Comparison of ENCODE assay signal across 14 cellular contexts in genomic region chr13:100209857-100210580, GRCh38.
DNase-seq lines count a peak whose midpoint lies in the region; ATAC-seq, FAIRE-seq and TF ChIP-seq lines count a peak whose summit lies in the region.
"Had no signal": no experiment of that assay in that cellular context is flagged by ENCODE, and none has a peak within 500 bp of the region (broad histone marks: within the 10 kb centered on the region; RNA-seq: fewer than 3 reads in every experiment).

No MANE protein-coding gene starts in this region.

- no peak for TF ChIP-seq POLR2A in adrenal gland (IDR thresholded peaks at IDR 0.05)
- no peak for TF ChIP-seq POLR2A in upper lobe of left lung (IDR thresholded peaks at IDR 0.05)
- no peak for TF ChIP-seq POLR2A in HepG2 (IDR thresholded peaks at IDR 0.05; ENCODE audit: insufficient read depth in 1 of 2, low read depth in 2 of 2, low read length in 2 of 2)

- H3K27ac ChIP-seq in brain microvascular endothelial cell (peak overlapping the region; percentile 90), keratinocyte (ENCODE audit: control insufficient read depth, insufficient read depth, low read length) (peak overlapping the region; percentile 57), adrenal gland (peak overlapping the region in 1 of 5 donors; percentile 9), upper lobe of left lung (no peak overlapping the region), HepG2 (ENCODE audit: extremely low read length, insufficient read depth, low read length) (no peak overlapping the region)

- H3K9ac ChIP-seq in keratinocyte (ENCODE audit: control insufficient read depth, extremely low read depth, insufficient read depth, low read length) (no peak overlapping the region), HepG2 (ENCODE audit: insufficient read depth, low read depth, low read length) (no peak overlapping the region)

- FAIRE-seq in keratinocyte (lab: Jason Lieb, UNC): no peak
- FAIRE-seq in HepG2 (lab: Jason Lieb, UNC): no peak

- H3K36me3 ChIP-seq in brain microvascular endothelial cell (replicated peaks): no peaks in the 10 kb centered on the region
- no peaks in the 10 kb centered on the region for H3K36me3 ChIP-seq in keratinocyte (ENCODE audit: control insufficient read depth in 2 of 2, extremely low read depth in 1 of 2, insufficient read depth in 2 of 2, low read length in 2 of 2)
- peaks cover 0 to 4% of the 10 kb centered on the region in 2 donors for H3K36me3 ChIP-seq in adrenal gland (replicated peaks in 1 of 2)
- H3K36me3 ChIP-seq in upper lobe of left lung: peaks cover 0 to 13% (median 2%) of the 10 kb centered on the region in 4 donors
- H3K36me3 ChIP-seq in HepG2 (replicated peaks in 1 of 2; ENCODE audit: control insufficient read depth in 1 of 2, insufficient read depth in 2 of 2, low read length in 2 of 2): peaks cover 2 to 3% of the 10 kb centered on the region in 2 experiments; a peak in 3 of 5 replicates

- H3K4me3 ChIP-seq in brain microvascular endothelial cell (ENCODE audit: low read depth, low read length): no peak overlapping the region
- H3K4me3 ChIP-seq in keratinocyte (ENCODE audit: control insufficient read depth in 2 of 3, extremely low read depth in 1 of 3, insufficient read depth in 2 of 3, low read depth in 1 of 3, low read length in 3 of 3): no peak overlapping the region
- H3K4me3 ChIP-seq in adrenal gland: no peak overlapping the region
- H3K4me3 ChIP-seq in upper lobe of left lung: no peak overlapping the region
- H3K4me3 ChIP-seq in HepG2 (replicated peaks in 1 of 3; ENCODE audit: insufficient read depth in 1 of 3, low read depth in 2 of 3, low read length in 3 of 3): no peak overlapping the region
- H3K4me3 ChIP-seq: spleen had no signal

- H3K4me3 Mint-ChIP-seq in CD14-positive monocyte: peak overlapping the region in 1 of 2 donors; percentile 42
- H3K4me3 Mint-ChIP-seq: naive thymus-derived CD4-positive, alpha-beta T cell had no signal

- in situ Hi-C loops in brain microvascular endothelial cell (cut with HindIII; ENCODE audit: low pct_ligation_motif_present, low sequenced_read_pairs): no loop called here
- in situ Hi-C loops in HepG2 (cut with HindIII; ENCODE audit: extremely low pct_ligation_motif_present, low pct_unique_long_range_greater_than_20kb): no loop called here

- TF ChIP-seq EP300 in upper lobe of left lung (IDR thresholded peaks at IDR 0.05) (no peak), HepG2 (IDR thresholded peaks at IDR 0.05; ENCODE audit: low read depth in 2 of 2, low read length in 2 of 2) (no peak), HepG2 (CRISPR knock-in tag; IDR thresholded peaks at IDR 0.05; ENCODE audit: borderline replicate concordance) (no peak)

- H3K9me3 ChIP-seq in keratinocyte (ENCODE audit: control insufficient read depth, low read depth, low read length): no peaks in the 10 kb centered on the region
- no peaks in the 10 kb centered on the region for H3K9me3 ChIP-seq in adrenal gland (replicated peaks in 1 of 3)
- H3K9me3 ChIP-seq in upper lobe of left lung: no peaks in the 10 kb centered on the region
- H3K9me3 ChIP-seq in HepG2 (ENCODE audit: low read length): no peaks in the 10 kb centered on the region

- H3K79me2 ChIP-seq in keratinocyte (ENCODE audit: control insufficient read depth, insufficient read depth, low read length) (no peaks in the 10 kb centered on the region), HepG2 (ENCODE audit: insufficient read depth, low read length) (no peaks in the 10 kb centered on the region)

- POLR2A ChIA-PET in HepG2 (lab: Yijun Ruan, JAX): no interaction called here

- no peak for TF ChIP-seq RAD21 in HepG2 (CRISPR knock-in tag; IDR thresholded peaks at IDR 0.05)

- peak overlapping the region; percentile 69 to 91 (median 86) for H3K27ac Mint-ChIP-seq in CD14-positive monocyte
- H3K27ac Mint-ChIP-seq: naive thymus-derived CD4-positive, alpha-beta T cell had no signal

- no TSS peak for BruUV-seq in HepG2 (replicated peaks; lab: Mats Ljungman, UMichigan)

- DNase-seq in CD14-positive monocyte (ENCODE audit: low spot score): no peak
- DNase-seq in LHCN-M2 (ENCODE audit: low read depth): peak; percentile 79
- DNase-seq in brain microvascular endothelial cell: no peak
- no peak for DNase-seq in keratinocyte (ENCODE audit: low read depth, low spot score)
- DNase-seq in adrenal gland: no peak
- no peak for DNase-seq in upper lobe of left lung
- DNase-seq in HepG2 (ENCODE audit: low spot score): no peak
- DNase-seq: COR-L47; effector CD4-positive, alpha-beta T cell; naive thymus-derived CD4-positive, alpha-beta T cell; NCI-H1092; spleen; stimulated activated CD8-positive, alpha-beta memory T cell treated with anti-CD3 and anti-CD28 coated beads, Interleukin-4, amount 100 ng/mL, for 48 hours had no signal

- H3K4me1 Mint-ChIP-seq in CD14-positive monocyte: peaks cover 47% of the 10 kb centered on the region

- dilution Hi-C loops in keratinocyte (cut with MboI; ENCODE audit: extremely low pct_ligation_motif_present, low sequenced_read_pairs): no loop called here

- TF ChIP-seq CTCF in CD14-positive monocyte (IDR thresholded peaks at IDR 0.05): no peak
- no peak for TF ChIP-seq CTCF in brain microvascular endothelial cell (IDR thresholded peaks at IDR 0.05; ENCODE audit: low read depth, low read length, missing control alignments)
- no peak for TF ChIP-seq CTCF in keratinocyte (optimal IDR thresholded peaks at IDR 0.05 in 1 of 3, IDR thresholded peaks at IDR 0.05 in 1 of 3, conservative IDR thresholded peaks at IDR 0.05 in 1 of 3; ENCODE audit: extremely low read depth in 1 of 3, insufficient read depth in 2 of 3, low read length in 3 of 3)
- TF ChIP-seq CTCF in adrenal gland (IDR thresholded peaks at IDR 0.05): no peak
- no peak for TF ChIP-seq CTCF in upper lobe of left lung (IDR thresholded peaks at IDR 0.05)
- no peak for TF ChIP-seq CTCF in HepG2 (CRISPR knock-in tag; IDR thresholded peaks at IDR 0.05)

- H3K4me1 ChIP-seq in keratinocyte (ENCODE audit: control insufficient read depth, extremely low read depth, insufficient read depth, low read length) (peaks cover 41% of the 10 kb centered on the region), adrenal gland (replicated peaks in 1 of 2) (peaks cover 0 to 10% of the 10 kb centered on the region in 2 donors), upper lobe of left lung (no peaks in the 10 kb centered on the region), HepG2 (ENCODE audit: insufficient read depth, low read length) (no peaks in the 10 kb centered on the region)

- H3K27me3 ChIP-seq in brain microvascular endothelial cell (replicated peaks) (no peaks in the 10 kb centered on the region), keratinocyte (ENCODE audit: control insufficient read depth, extremely low read depth, insufficient read depth, low read length) (no peaks in the 10 kb centered on the region), adrenal gland (no peaks in the 10 kb centered on the region), upper lobe of left lung (no peaks in the 10 kb centered on the region), HepG2 (ENCODE audit: control insufficient read depth in 1 of 2, insufficient read depth in 2 of 2, low read length in 2 of 2) (no peaks in the 10 kb centered on the region)
- H3K27me3 ChIP-seq: spleen had no signal

- no peak overlapping the region for H2AFZ ChIP-seq in keratinocyte (ENCODE audit: control insufficient read depth, low read length)
- H2AFZ ChIP-seq in HepG2 (ENCODE audit: low read length): no peak overlapping the region

- ATAC-seq in upper lobe of left lung (ENCODE audit: low FRiP score in 2 of 2): no peak
- ATAC-seq in HepG2: no peak
- ATAC-seq in HG02571 (IDR thresholded peaks at IDR 0.05; ENCODE audit: unreplicated experiment): no peak
- ATAC-seq: naive thymus-derived CD4-positive, alpha-beta T cell had no signal

- H3K9me1 ChIP-seq in keratinocyte (ENCODE audit: control insufficient read depth, extremely low read depth, insufficient read depth, low read length): no peaks in the 10 kb centered on the region

- H3K4me2 ChIP-seq in keratinocyte (ENCODE audit: control insufficient read depth, extremely low read depth, insufficient read depth, low read depth, low read length) (peak overlapping the region; percentile 10), HepG2 (ENCODE audit: low read depth, low read length) (no peak overlapping the region)

- peaks cover 0 to 1% (median 0%) of the 10 kb centered on the region in 3 donors for H3K27me3 Mint-ChIP-seq in CD14-positive monocyte (ENCODE audit: low read depth in 3 of 3)
- H3K27me3 Mint-ChIP-seq: naive thymus-derived CD4-positive, alpha-beta T cell had no signal

- intact Hi-C loops in CD14-positive monocyte (cut with micrococcal nuclease) (no loop called here), adrenal gland (cut with DNase I) (no loop called here), HepG2 (cut with micrococcal nuclease; ENCODE audit: unreplicated experiment) (no loop called here)

- WGBS in adrenal gland, 4 donors: 84 to 92% (median 89%) methylated on average over 5 of the region's 5 CpGs
- 94 to 95% methylated on average over 5 of the region's 5 CpGs for WGBS in upper lobe of left lung, 2 donors
- WGBS in HepG2 (ENCODE audit: low lambda C conversion rate): 96% methylated on average over 5 of the region's 5 CpGs

- peaks cover 5 to 6% of the 10 kb centered on the region in 2 donors for H3K36me3 Mint-ChIP-seq in CD14-positive monocyte

- H4K20me1 ChIP-seq in keratinocyte (ENCODE audit: control insufficient read depth, extremely low read depth, insufficient read depth, low read length): no peaks in the 10 kb centered on the region
- H4K20me1 ChIP-seq in HepG2 (ENCODE audit: insufficient read depth, low read length): no peaks in the 10 kb centered on the region

- CTCF ChIA-PET in HepG2 (lab: Yijun Ruan, JAX; ENCODE audit: low intra/inter-chr PET ratio, low total read pairs): no interaction called here

- H3K9me3 Mint-ChIP-seq in CD14-positive monocyte: peaks cover 0 to 6% (median 2%) of the 10 kb centered on the region in 7 donors

TF ChIP-seq in HepG2, 621 proteins besides CTCF, POLR2A, EP300 and RAD21 (continues in another document):
- TF ChIP-seq PHF8 (CRISPR knock-in tag; IDR thresholded peaks at IDR 0.05) (no peak), ZNF547 (CRISPR knock-in tag; IDR thresholded peaks at IDR 0.05) (no peak)

Comparison
In these comparisons a context has a peak if more than half of its experiments do, and no peak if none do; other contexts are left out.
1. H3K27ac ChIP-seq: peak in brain microvascular endothelial cell (single experiment) and keratinocyte (single experiment); none in upper lobe of left lung (0 of 4) and HepG2 (single experiment).